In the genomic region with DNA sequence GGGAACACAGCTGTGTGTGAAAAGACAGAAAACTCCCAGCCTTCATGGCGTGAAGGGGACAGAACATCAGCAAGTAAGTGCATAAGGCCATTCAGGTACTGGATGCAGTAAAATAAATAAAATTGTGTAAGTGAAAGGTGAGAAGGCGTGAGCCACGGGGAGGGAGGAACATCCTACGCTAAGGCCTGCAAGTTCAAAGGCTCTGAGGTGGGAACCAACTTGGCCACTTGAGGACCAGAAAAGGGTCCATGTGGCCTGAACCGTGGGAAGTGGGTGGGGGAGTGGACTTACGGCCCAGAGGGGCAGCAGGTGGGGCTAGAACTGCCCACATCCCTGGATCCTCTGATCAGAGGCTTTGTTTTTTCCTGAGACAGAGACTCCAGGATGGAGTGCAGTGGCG, we compare ENCODE assay signal across 10 cellular contexts. TPM values are rescaled to one million over a fixed set of nuclear protein-coding genes. Genes with fewer than 3 reads are reported as not detected.
DNase-seq lines count a peak whose midpoint lies in the region; TF ChIP-seq lines count a peak whose summit lies in the region.
"Had no signal": no experiment of that assay in that cellular context is flagged by ENCODE, and none has a peak within 500 bp of the region (broad histone marks: within the 10 kb centered on the region; RNA-seq: fewer than 3 reads in every experiment).

No MANE protein-coding gene starts in this region.

- peaks cover 27% of the 10 kb centered on the region for H3K4me1 Mint-ChIP-seq in dendritic cell treated with granulocyte-macrophage colony-stimulating factor and Interleukin-4, amounts not matched to agents 40 ng/mL and 50 ng/mL, for 4 days (ENCODE audit: low read depth)
- peaks cover 10% of the 10 kb centered on the region for H3K4me1 Mint-ChIP-seq in activated CD4-positive, alpha-beta memory T cell treated with anti-CD3 and anti-CD28 coated beads, Interleukin-2, amount 10 ng/mL, durations not matched to agents 7 days and 5 days

- peak overlapping the region; percentile 61 for H2AFZ ChIP-seq in parathyroid adenoma

- no peaks in the 10 kb centered on the region for H3K9me3 Mint-ChIP-seq in dendritic cell treated with granulocyte-macrophage colony-stimulating factor and Interleukin-4, amounts not matched to agents 40 ng/mL and 50 ng/mL, for 4 days
- no peaks in the 10 kb centered on the region for H3K9me3 Mint-ChIP-seq in activated CD4-positive, alpha-beta memory T cell treated with anti-CD3 and anti-CD28 coated beads, Interleukin-2, amount 10 ng/mL, durations not matched to agents 7 days and 5 days

- no peaks in the 10 kb centered on the region for H3K36me3 Mint-ChIP-seq in dendritic cell treated with granulocyte-macrophage colony-stimulating factor and Interleukin-4, amounts not matched to agents 40 ng/mL and 50 ng/mL, for 4 days (ENCODE audit: low read depth)
- no peaks in the 10 kb centered on the region for H3K36me3 Mint-ChIP-seq in activated CD4-positive, alpha-beta memory T cell treated with anti-CD3 and anti-CD28 coated beads, Interleukin-2, amount 10 ng/mL, durations not matched to agents 7 days and 5 days (ENCODE audit: low read depth)

- H3K36me3 ChIP-seq in parathyroid adenoma (ENCODE audit: control insufficient read depth, insufficient read depth, low read length) = no peaks in the 10 kb centered on the region
- H3K36me3 ChIP-seq: thoracic aorta had no signal

- peak overlapping the region; percentile 34 for H3K27ac ChIP-seq in parathyroid adenoma
- H3K27ac ChIP-seq: 22Rv1, thoracic aorta had no signal

- DNase-seq in NCI-H510A treated with DMSO at 0.1 percent for 48 hours (lab: John Stamatoyannopoulos, UW) (peak; percentile 43), NCI-H510A (lab: John Stamatoyannopoulos, UW) (no peak), NCI-H1694 treated with DMSO at 0.1 percent for 48 hours (lab: John Stamatoyannopoulos, UW) (no peak)
- no peak for DNase-seq in activated CD4-positive, alpha-beta memory T cell treated with anti-CD3 and anti-CD28 coated beads, Interleukin-2, amount 10 ng/mL, durations not matched to agents 7 days and 5 days
- DNase-seq: dermis blood vessel endothelial cell, T1000 had no signal

- peak overlapping the region; percentile 43 for H3K4me3 ChIP-seq in parathyroid adenoma (ENCODE audit: low read depth, low read length)

- no peaks in the 10 kb centered on the region for H3K9me3 ChIP-seq in parathyroid adenoma (ENCODE audit: control insufficient read depth, low read length)
- H3K9me3 ChIP-seq: thoracic aorta had no signal

- CTCF ChIA-PET in activated CD4-positive, alpha-beta memory T cell treated with anti-CD3 and anti-CD28 coated beads, Interleukin-2, amount 10 ng/mL, durations not matched to agents 7 days and 5 days (lab: Charles Lee) = interaction anchor here (0.8 to 1.7 kb wide), 4 partner anchors 12 to 107 kb away, joined by 3 to 7 read pairs (median 4); no protein-coding TSS in a partner anchor

- no peaks in the 10 kb centered on the region for H3K27me3 ChIP-seq in parathyroid adenoma (ENCODE audit: control insufficient read depth, insufficient read depth, low read length)

- H3K79me2 ChIP-seq in parathyroid adenoma = peaks cover 9% of the 10 kb centered on the region

- peak overlapping the region; percentile 27 for H3K27ac Mint-ChIP-seq in dendritic cell treated with granulocyte-macrophage colony-stimulating factor and Interleukin-4, amounts not matched to agents 40 ng/mL and 50 ng/mL, for 4 days
- no peak overlapping the region for H3K27ac Mint-ChIP-seq in activated CD4-positive, alpha-beta memory T cell treated with anti-CD3 and anti-CD28 coated beads, Interleukin-2, amount 10 ng/mL, durations not matched to agents 7 days and 5 days

- POLR2A ChIA-PET in activated CD4-positive, alpha-beta memory T cell treated with anti-CD3 and anti-CD28 coated beads, Interleukin-2, amount 10 ng/mL, durations not matched to agents 7 days and 5 days (lab: Charles Lee) = interaction anchor here (1.0 to 2.8 kb wide), 5 partner anchors 8 to 266 kb away, joined by 3 to 32 read pairs (median 3); partner anchors contain the start of genes HIP1R, MPHOSPH9, MTRFR and OGFOD2

- TF ChIP-seq CTCF in parathyroid adenoma (IDR thresholded peaks at IDR 0.05) = no peak

- intact Hi-C loops in dendritic cell treated with granulocyte-macrophage colony-stimulating factor and Interleukin-4, amounts not matched to agents 40 ng/mL and 50 ng/mL, for 4 days (cut with micrococcal nuclease) = no loop called here

- peaks cover 16% of the 10 kb centered on the region for H3K4me1 ChIP-seq in parathyroid adenoma

- no peak overlapping the region for H3K4me2 ChIP-seq in parathyroid adenoma (ENCODE audit: low read length)

- no peak overlapping the region for H3K9ac ChIP-seq in parathyroid adenoma

- peaks cover 2% of the 10 kb centered on the region for H3K27me3 Mint-ChIP-seq in dendritic cell treated with granulocyte-macrophage colony-stimulating factor and Interleukin-4, amounts not matched to agents 40 ng/mL and 50 ng/mL, for 4 days
- H3K27me3 Mint-ChIP-seq in activated CD4-positive, alpha-beta memory T cell treated with anti-CD3 and anti-CD28 coated beads, Interleukin-2, amount 10 ng/mL, durations not matched to agents 7 days and 5 days = no peaks in the 10 kb centered on the region

- H3K4me3 Mint-ChIP-seq in dendritic cell treated with granulocyte-macrophage colony-stimulating factor and Interleukin-4, amounts not matched to agents 40 ng/mL and 50 ng/mL, for 4 days = no peak overlapping the region
- H3K4me3 Mint-ChIP-seq in activated CD4-positive, alpha-beta memory T cell treated with anti-CD3 and anti-CD28 coated beads, Interleukin-2, amount 10 ng/mL, durations not matched to agents 7 days and 5 days = no peak overlapping the region

RNA-seq across cellular contexts. Expression of gene ABCB9, which starts 0.9 kb away (rescaled TPM):
- total RNA-seq in activated CD4-positive, alpha-beta memory T cell treated with anti-CD3 and anti-CD28 coated beads, Interleukin-2, amount 10 ng/mL, durations not matched to agents 7 days and 5 days = 1 to 10 TPM; 3.2 to 3.3 TPM

RNA-seq across cellular contexts. Expression of gene OGFOD2, which starts 7.9 kb away (rescaled TPM):
- 10 to 100 TPM; 24.7 to 25.4 TPM for total RNA-seq in activated CD4-positive, alpha-beta memory T cell treated with anti-CD3 and anti-CD28 coated beads, Interleukin-2, amount 10 ng/mL, durations not matched to agents 7 days and 5 days

RNA-seq across cellular contexts. Expression of gene ARL6IP4, which starts 13.3 kb away (rescaled TPM):
- 100 to 1,000 TPM; 166 to 175 TPM for total RNA-seq in activated CD4-positive, alpha-beta memory T cell treated with anti-CD3 and anti-CD28 coated beads, Interleukin-2, amount 10 ng/mL, durations not matched to agents 7 days and 5 days
